In genomic region chr2:149332364-149332763, GRCh38 we compare ENCODE assay signal across 1 cellular context.
TF ChIP-seq lines count a peak whose summit lies in the region.

No MANE protein-coding gene starts in this region.

TF ChIP-seq in WTC11, 78 proteins besides CTCF, POLR2A, EP300 and RAD21 (continued from another document):
- TF ChIP-seq FOXP4 (CRISPR knock-in tag; IDR thresholded peaks at IDR 0.05), result no peak
